17 cellular contexts compared by ENCODE assay signal in genomic region chr19:49662011-49662410, GRCh38.
"Had no signal": no experiment of that assay in that cellular context is flagged by ENCODE, and none has a peak within 500 bp of the region (broad histone marks: within the 10 kb centered on the region; RNA-seq: fewer than 3 reads in every experiment).

No MANE protein-coding gene starts in this region.

- H3K27ac Mint-ChIP-seq: activated T-helper 2 cell treated with anti-CD3 and anti-CD28 coated beads, Interferon-gamma antibody, Interleukin-2, Interleukin-4, amounts not matched to agents 10 μg/mL and 5 μg/mL and 100 μg/mL, durations not matched to agents 14 hours and 24 hours and 36 hours; nephron progenitor cell had no signal

- H3K4me3 Mint-ChIP-seq: nephron progenitor cell had no signal

- ATAC-seq: activated CD4-positive, CD25-positive, alpha-beta regulatory T cell treated with anti-CD3 and anti-CD28 coated beads, Interleukin-2, amount 50 U/mL, for 24 hours; body of pancreas; foreskin keratinocyte; psoas muscle; upper lobe of right lung had no signal

- H3K36me3 Mint-ChIP-seq: activated naive CD8-positive, alpha-beta T cell had no signal

- H3K27me3 Mint-ChIP-seq: activated naive CD8-positive, alpha-beta T cell had no signal

- H3K27ac ChIP-seq: body of pancreas, coronary artery, foreskin keratinocyte, psoas muscle, thoracic aorta, upper lobe of right lung had no signal

- H3K27me3 ChIP-seq: body of pancreas, foreskin keratinocyte, upper lobe of right lung had no signal

- H3K9me3 ChIP-seq: body of pancreas, psoas muscle, thoracic aorta, upper lobe of right lung had no signal

- H3K9me3 Mint-ChIP-seq: activated T-helper 2 cell treated with anti-CD3 and anti-CD28 coated beads, Interferon-gamma antibody, Interleukin-2, Interleukin-4, amounts not matched to agents 10 μg/mL and 5 μg/mL and 100 μg/mL, durations not matched to agents 14 hours and 24 hours and 36 hours had no signal

- DNase-seq: amniotic stem cell; body of pancreas; central memory CD4-positive, alpha-beta T cell; foreskin keratinocyte; glutamatergic neuron; hypothalamus; mesendoderm; nephron progenitor cell; psoas muscle; stimulated activated CD4-positive, alpha-beta T cell treated with anti-CD3 and anti-CD28 coated beads, Interleukin-1b, Interleukin-23, amount 100 ng/mL, for 48 hours; T-helper 9 cell; upper lobe of right lung had no signal
